ENCODE assay signal across 1 cellular context in the genomic region with DNA sequence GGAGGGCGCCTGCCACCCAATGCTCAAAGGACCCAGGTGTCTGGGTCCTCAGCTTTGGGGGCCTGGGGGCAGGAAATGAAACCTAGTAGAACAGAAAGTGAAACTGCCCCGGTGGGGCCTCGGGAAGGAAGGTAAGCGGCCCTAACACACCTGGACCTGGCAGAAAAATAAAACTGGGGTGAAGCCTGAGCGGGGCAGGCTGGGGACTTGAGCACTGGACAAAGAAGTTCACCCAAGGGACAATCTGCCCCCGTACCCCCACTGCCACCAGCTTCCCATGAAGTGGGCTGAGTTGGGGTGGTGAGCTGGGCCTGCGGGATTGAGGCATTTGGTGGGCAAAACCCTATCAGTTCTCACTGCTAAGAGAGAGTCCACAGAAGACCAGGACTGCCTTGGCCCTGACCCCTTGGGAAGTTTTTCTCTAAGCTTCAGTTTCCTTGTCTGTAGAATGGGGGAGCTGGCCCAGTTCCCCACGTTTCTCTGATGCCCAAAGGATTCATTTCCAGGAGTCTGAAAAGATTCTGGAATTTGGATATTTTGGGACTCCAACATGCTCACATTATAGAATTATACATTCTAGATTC.
TF ChIP-seq lines count a peak whose summit lies in the region.

No MANE protein-coding gene starts in this region.

TF ChIP-seq in H1, 55 proteins besides CTCF, POLR2A, EP300 and RAD21:
- TF ChIP-seq ASH2L (IDR thresholded peaks at IDR 0.05; ENCODE audit: low read length) = peak; percentile 34
- no peak for TF ChIP-seq GABPA (IDR thresholded peaks at IDR 0.05; ENCODE audit: borderline replicate concordance, insufficient read depth, low read length)
